22 cellular contexts compared by ENCODE assay signal in the genomic region with DNA sequence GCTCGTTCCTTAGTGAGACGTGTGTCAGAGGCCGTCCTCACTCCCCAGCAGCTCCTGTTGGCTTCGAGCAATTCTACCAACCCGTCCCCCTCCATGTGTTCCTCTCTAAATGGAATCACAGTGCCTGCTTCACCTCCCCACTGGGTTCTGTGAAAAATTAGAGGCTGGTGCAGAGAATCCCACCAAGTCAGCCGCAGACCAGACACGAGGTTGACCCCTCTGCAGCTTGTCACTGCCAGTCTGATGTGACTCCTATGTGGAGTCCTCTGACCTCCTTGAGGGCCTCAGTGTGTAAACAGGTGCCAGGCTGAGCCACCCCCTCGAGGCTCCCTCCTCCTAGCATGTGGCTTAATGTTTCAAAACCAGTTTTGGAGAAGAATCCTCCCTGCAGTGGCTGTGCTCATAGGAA. TPM values are rescaled to one million over a fixed set of nuclear protein-coding genes. Genes with fewer than 3 reads are reported as not detected.
DNase-seq lines count a peak whose midpoint lies in the region; ATAC-seq lines count a peak whose summit lies in the region.
"Had no signal": no experiment of that assay in that cellular context is flagged by ENCODE, and none has a peak within 500 bp of the region (broad histone marks: within the 10 kb centered on the region; RNA-seq: fewer than 3 reads in every experiment).

No MANE protein-coding gene starts in this region.

- H3K4me1 Mint-ChIP-seq in stimulated activated memory B cell treated with anti-CD40 and anti-IgM and Interleukin-4, amounts not matched to agents 10 μg/mL and 1 μg/mL and 100 μg/mL, for 72 hours, result peaks cover 46% of the 10 kb centered on the region
- peaks cover 0 to 12% of the 10 kb centered on the region in 2 donors for H3K4me1 Mint-ChIP-seq in effector memory CD8-positive, alpha-beta T cell (ENCODE audit: low read depth in 2 of 2)
- H3K4me1 Mint-ChIP-seq: CD4-positive, alpha-beta memory T cell had no signal

- no peaks in the 10 kb centered on the region for H3K36me3 Mint-ChIP-seq in stimulated activated memory B cell treated with anti-CD40 and anti-IgM and Interleukin-4, amounts not matched to agents 10 μg/mL and 1 μg/mL and 100 μg/mL, for 72 hours
- H3K36me3 Mint-ChIP-seq in effector memory CD8-positive, alpha-beta T cell (ENCODE audit: insufficient read depth), result no peaks in the 10 kb centered on the region
- H3K36me3 Mint-ChIP-seq: CD4-positive, alpha-beta memory T cell; type B pancreatic cell had no signal

- H3K27ac Mint-ChIP-seq in stimulated activated memory B cell treated with anti-CD40 and anti-IgM and Interleukin-4, amounts not matched to agents 10 μg/mL and 1 μg/mL and 100 μg/mL, for 72 hours, result peak overlapping the region; percentile 15
- H3K27ac Mint-ChIP-seq in effector memory CD8-positive, alpha-beta T cell, result no peak overlapping the region
- H3K27ac Mint-ChIP-seq: activated CD4-positive, alpha-beta T cell treated with anti-CD3 and anti-CD28 coated beads, Interleukin-2, amount 10 ng/mL, durations not matched to agents 24 days and 14 days; CD4-positive, alpha-beta memory T cell; HFFc6; type B pancreatic cell had no signal

- ATAC-seq in GM21381 (IDR thresholded peaks at IDR 0.05; ENCODE audit: unreplicated experiment) (peak; percentile 7), HG03378 (IDR thresholded peaks at IDR 0.05; ENCODE audit: unreplicated experiment) (peak; percentile 1), esophagus mucosa (peak; percentile 8), GM18909 (IDR thresholded peaks at IDR 0.05; ENCODE audit: poor library complexity, unreplicated experiment) (no peak)
- peak; percentile 3 for ATAC-seq in stimulated activated memory B cell treated with anti-CD40 and anti-IgM and Interleukin-4, amounts not matched to agents 10 μg/mL and 1 μg/mL and 100 μg/mL, for 72 hours
- ATAC-seq in effector memory CD8-positive, alpha-beta T cell (replicated peaks), result no peak
- ATAC-seq: activated naive CD4-positive, alpha-beta T cell treated with anti-CD3 and anti-CD28 coated beads, Interleukin-2, amount 50 U/mL, for 72 hours had no signal

- H3K9me3 Mint-ChIP-seq in stimulated activated memory B cell treated with anti-CD40 and anti-IgM and Interleukin-4, amounts not matched to agents 10 μg/mL and 1 μg/mL and 100 μg/mL, for 72 hours, result no peaks in the 10 kb centered on the region
- H3K9me3 Mint-ChIP-seq in effector memory CD8-positive, alpha-beta T cell, result no peaks in the 10 kb centered on the region
- H3K9me3 Mint-ChIP-seq: activated CD4-positive, alpha-beta T cell treated with anti-CD3 and anti-CD28 coated beads, Interleukin-2, amount 10 ng/mL, durations not matched to agents 24 days and 14 days; activated naive CD4-positive, alpha-beta T cell treated with anti-CD3 and anti-CD28 coated beads, Interleukin-2, amount 50 U/mL, for 72 hours had no signal

- DNase-seq in NK-92 (lab: John Stamatoyannopoulos, UW; ENCODE audit: unreplicated experiment), result no peak
- DNase-seq in effector memory CD8-positive, alpha-beta T cell, result no peak
- DNase-seq: activated CD4-positive, alpha-beta T cell treated with anti-CD3 and anti-CD28 coated beads, Interleukin-2, amount 10 ng/mL, durations not matched to agents 24 days and 14 days; CD4-positive, alpha-beta memory T cell; DMS153; GDM1; HFFc6; NCI-H1417; NCI-H2107; NCI-H510A; Right ventricle myocardium superior; small intestine; stimulated activated CD4-positive, alpha-beta T cell treated with anti-CD3 and anti-CD28 coated beads, Interleukin-2, amount 100 ng/mL, for 48 hours; stomach; T-helper 1 cell had no signal

- no peaks in the 10 kb centered on the region for H3K27me3 Mint-ChIP-seq in stimulated activated memory B cell treated with anti-CD40 and anti-IgM and Interleukin-4, amounts not matched to agents 10 μg/mL and 1 μg/mL and 100 μg/mL, for 72 hours
- H3K27me3 Mint-ChIP-seq in effector memory CD8-positive, alpha-beta T cell, result peaks cover 44 to 72% of the 10 kb centered on the region in 2 donors

- H3K4me3 Mint-ChIP-seq in stimulated activated memory B cell treated with anti-CD40 and anti-IgM and Interleukin-4, amounts not matched to agents 10 μg/mL and 1 μg/mL and 100 μg/mL, for 72 hours, result no peak overlapping the region
- H3K4me3 Mint-ChIP-seq in effector memory CD8-positive, alpha-beta T cell, result no peak overlapping the region
- H3K4me3 Mint-ChIP-seq: activated CD4-positive, alpha-beta T cell treated with anti-CD3 and anti-CD28 coated beads, Interleukin-2, amount 10 ng/mL, durations not matched to agents 24 days and 14 days; HFFc6; type B pancreatic cell had no signal

RNA-seq across cellular contexts. Expression of gene IRF4, which starts 12.6 kb away (rescaled TPM):
- 1.1 TPM for total RNA-seq in esophagus mucosa
- total RNA-seq: HFFc6 had no signal

Comparison
In these comparisons a context has a peak if more than half of its experiments do, and no peak if none do; other contexts are left out.
1. ATAC-seq: peak in GM21381 (single experiment), HG03378 (single experiment), esophagus mucosa (single experiment) and stimulated activated memory B cell treated with anti-CD40 and anti-IgM and Interleukin-4, amounts not matched to agents 10 μg/mL and 1 μg/mL and 100 μg/mL, for 72 hours (single experiment); none in effector memory CD8-positive, alpha-beta T cell (single experiment) and GM18909 (single experiment).